ENCODE assay signal across 32 cellular contexts in the genomic region with DNA sequence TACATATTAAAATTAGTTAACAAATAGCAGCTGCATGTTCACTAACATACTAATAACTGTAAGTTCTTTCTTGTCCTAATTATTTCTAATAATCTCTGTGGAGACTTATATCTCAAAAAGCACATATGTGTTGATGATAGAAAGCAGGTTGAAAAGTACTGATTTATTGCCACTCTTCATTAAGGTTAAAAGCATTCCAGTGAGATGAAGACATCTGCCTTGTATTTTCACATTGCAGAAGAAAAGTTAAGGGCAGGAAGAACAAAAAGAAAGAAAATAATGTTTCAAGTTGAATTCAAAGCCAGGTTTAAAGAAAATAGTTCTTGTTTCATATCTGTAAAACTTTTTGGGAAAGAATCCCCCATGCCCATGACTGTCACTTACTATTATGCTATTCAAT.
"Had no signal": no experiment of that assay in that cellular context is flagged by ENCODE, and none has a peak within 500 bp of the region (broad histone marks: within the 10 kb centered on the region; RNA-seq: fewer than 3 reads in every experiment).

No MANE protein-coding gene starts in this region.

- H3K27me3 ChIP-seq: esophagus muscularis mucosa, gastroesophageal sphincter, heart right ventricle, right atrium auricular region, thyroid gland, vagina had no signal

- H3K27ac Mint-ChIP-seq: immature natural killer cell; naive thymus-derived CD4-positive, alpha-beta T cell; nephron progenitor cell; stimulated activated effector memory CD8-positive, alpha-beta T cell treated with anti-CD3 and anti-CD28 coated beads, Interleukin-12 subunit alpha, Interleukin-12 subunit beta, amount 100 ng/mL, for 72 hours had no signal

- FAIRE-seq: endothelial cell of umbilical vein had no signal

- H3K36me3 ChIP-seq: esophagus muscularis mucosa, gastroesophageal sphincter, heart right ventricle, left ventricle myocardium inferior, prostate gland, right atrium auricular region, stomach, thyroid gland, vagina had no signal

- H3K4me3 ChIP-seq: coronary artery, esophagus muscularis mucosa, gastroesophageal sphincter, heart right ventricle, left ventricle myocardium inferior, lung, prostate gland, right atrium auricular region, stomach, thyroid gland, vagina had no signal

- H3K4me1 ChIP-seq: foreskin keratinocyte, gastroesophageal sphincter, prostate gland, stomach, thyroid gland, vagina had no signal

- H3K36me3 Mint-ChIP-seq: immature natural killer cell; naive thymus-derived CD4-positive, alpha-beta T cell; stimulated activated effector memory CD8-positive, alpha-beta T cell treated with anti-CD3 and anti-CD28 coated beads, Interleukin-12 subunit alpha, Interleukin-12 subunit beta, amount 100 ng/mL, for 72 hours had no signal

- ATAC-seq: foreskin keratinocyte; gastroesophageal sphincter; left colon; naive thymus-derived CD4-positive, alpha-beta T cell; sciatic nerve; stimulated activated effector memory CD8-positive, alpha-beta T cell treated with anti-CD3 and anti-CD28 coated beads, Interleukin-12 subunit alpha, Interleukin-12 subunit beta, amount 100 ng/mL, for 72 hours had no signal

- H3K4me1 Mint-ChIP-seq: immature natural killer cell; naive thymus-derived CD4-positive, alpha-beta T cell; stimulated activated effector memory CD8-positive, alpha-beta T cell treated with anti-CD3 and anti-CD28 coated beads, Interleukin-12 subunit alpha, Interleukin-12 subunit beta, amount 100 ng/mL, for 72 hours had no signal

- H3K9me3 Mint-ChIP-seq: immature natural killer cell; naive thymus-derived CD4-positive, alpha-beta T cell; nephron progenitor cell; stimulated activated effector memory CD8-positive, alpha-beta T cell treated with anti-CD3 and anti-CD28 coated beads, Interleukin-12 subunit alpha, Interleukin-12 subunit beta, amount 100 ng/mL, for 72 hours had no signal

- H3K4me3 Mint-ChIP-seq: immature natural killer cell; naive thymus-derived CD4-positive, alpha-beta T cell; nephron progenitor cell; stimulated activated effector memory CD8-positive, alpha-beta T cell treated with anti-CD3 and anti-CD28 coated beads, Interleukin-12 subunit alpha, Interleukin-12 subunit beta, amount 100 ng/mL, for 72 hours had no signal

- DNase-seq: dermis blood vessel endothelial cell; effector memory CD4-positive, alpha-beta T cell; foreskin keratinocyte; glutamatergic neuron; heart right ventricle; hypothalamus; immature natural killer cell; islet precursor cell; kidney glomerular epithelial cell; left colon; left ventricle myocardium inferior; mesenchymal stem cell; midbrain; naive thymus-derived CD4-positive, alpha-beta T cell; nephron progenitor cell; nucleus accumbens; stimulated activated CD4-positive, alpha-beta T cell treated with anti-CD3 and anti-CD28 coated beads, Interleukin-2, amount 100 ng/mL, for 24 hours; stimulated activated CD4-positive, alpha-beta T cell treated with anti-CD3 and anti-CD28 coated beads, Interleukin-4, amount 100 ng/mL, for 24 hours; stimulated activated naive CD4-positive, alpha-beta T cell treated with Interleukin-2 at 50 U/mL for 16 hours; stomach; thyroid gland; trophoblast cell had no signal

- H3K27ac ChIP-seq: coronary artery, esophagus muscularis mucosa, foreskin keratinocyte, gastroesophageal sphincter, heart right ventricle, left ventricle myocardium inferior, prostate gland, right atrium auricular region, stomach, thyroid gland, vagina had no signal

- H3K9me3 ChIP-seq: esophagus muscularis mucosa, gastroesophageal sphincter, heart right ventricle, left ventricle myocardium inferior, prostate gland, right atrium auricular region, stomach, thyroid gland, vagina had no signal
